ENCODE assay signal across 8 cellular contexts in genomic region chr6:131182991-131183425, GRCh38. TPM values are rescaled to one million over a fixed set of nuclear protein-coding genes. Genes with fewer than 3 reads are reported as not detected.
DNase-seq lines count a peak whose midpoint lies in the region; ATAC-seq, FAIRE-seq and TF ChIP-seq lines count a peak whose summit lies in the region.

No MANE protein-coding gene starts in this region.

- no peak overlapping the region for H3K9ac ChIP-seq in rectal smooth muscle tissue (ENCODE audit: low read length)

- H3K9me3 ChIP-seq in esophagus squamous epithelium: no peaks in the 10 kb centered on the region

- no peak for TF ChIP-seq POLR2A in esophagus squamous epithelium (IDR thresholded peaks at IDR 0.05)

- peak; percentile 69 for FAIRE-seq in TTC549 (lab: Jason Lieb, UNC)

- no peaks in the 10 kb centered on the region for H3K9me3 Mint-ChIP-seq in activated CD8-positive, alpha-beta memory T cell treated with anti-CD3 and anti-CD28 coated beads, Interleukin-2, amount 10 ng/mL, durations not matched to agents 7 days and 5 days (ENCODE audit: low read depth)

- 44 to 45% methylated on average over 5 of the region's 5 CpGs for WGBS in esophagus squamous epithelium, 2 donors

- H3K4me1 Mint-ChIP-seq in activated CD8-positive, alpha-beta memory T cell treated with anti-CD3 and anti-CD28 coated beads, Interleukin-2, amount 10 ng/mL, durations not matched to agents 7 days and 5 days: peaks cover 9% of the 10 kb centered on the region

- H3K27ac Mint-ChIP-seq in activated CD8-positive, alpha-beta memory T cell treated with anti-CD3 and anti-CD28 coated beads, Interleukin-2, amount 10 ng/mL, durations not matched to agents 7 days and 5 days: peak overlapping the region; percentile 97

- H3K36me3 ChIP-seq in esophagus squamous epithelium: peaks cover 0 to 33% (median 0%) of the 10 kb centered on the region in 3 donors
- peaks cover 3% of the 10 kb centered on the region for H3K36me3 ChIP-seq in rectal smooth muscle tissue (ENCODE audit: control insufficient read depth, insufficient read depth, low read length)

- CTCF ChIA-PET in activated CD8-positive, alpha-beta memory T cell treated with anti-CD3 and anti-CD28 coated beads, Interleukin-2, amount 10 ng/mL, durations not matched to agents 7 days and 5 days (lab: Charles Lee): interaction anchor here (0.7 to 4.4 kb wide), 19 partner anchors 9 to 445 kb away, joined by 3 to 46 read pairs (median 4); partner anchors contain the start of gene MED23

- H3K36me3 Mint-ChIP-seq in activated CD8-positive, alpha-beta memory T cell treated with anti-CD3 and anti-CD28 coated beads, Interleukin-2, amount 10 ng/mL, durations not matched to agents 7 days and 5 days: peaks cover 16% of the 10 kb centered on the region

- intact Hi-C loops in esophagus squamous epithelium (cut with DNase I): loop anchor here (10.0 kb wide), 1 partner anchor 352 kb away; no protein-coding TSS in a partner anchor

- no peaks in the 10 kb centered on the region for H3K4me1 ChIP-seq in esophagus squamous epithelium
- H3K4me1 ChIP-seq in rectal smooth muscle tissue (ENCODE audit: control insufficient read depth, insufficient read depth, low read length): no peaks in the 10 kb centered on the region

- TF ChIP-seq CTCF in esophagus squamous epithelium (IDR thresholded peaks at IDR 0.05): peak in 4 of 6 experiments; percentile 17 to 45 (median 28)

- ATAC-seq in activated CD8-positive, alpha-beta memory T cell treated with anti-CD3 and anti-CD28 coated beads, Interleukin-2, amount 10 ng/mL, durations not matched to agents 7 days and 5 days: peak; percentile 92
- ATAC-seq in HG03432 (IDR thresholded peaks at IDR 0.05; ENCODE audit: unreplicated experiment) (peak; percentile 78), HG03571 (IDR thresholded peaks at IDR 0.05; ENCODE audit: unreplicated experiment) (no peak)

- peak overlapping the region; percentile 43 for H3K4me3 Mint-ChIP-seq in activated CD8-positive, alpha-beta memory T cell treated with anti-CD3 and anti-CD28 coated beads, Interleukin-2, amount 10 ng/mL, durations not matched to agents 7 days and 5 days

- H3K27me3 ChIP-seq in esophagus squamous epithelium: no peaks in the 10 kb centered on the region
- no peaks in the 10 kb centered on the region for H3K27me3 ChIP-seq in rectal smooth muscle tissue (ENCODE audit: control insufficient read depth, insufficient read depth, low read length)

- no peaks in the 10 kb centered on the region for H3K27me3 Mint-ChIP-seq in activated CD8-positive, alpha-beta memory T cell treated with anti-CD3 and anti-CD28 coated beads, Interleukin-2, amount 10 ng/mL, durations not matched to agents 7 days and 5 days

- H3K27ac ChIP-seq in esophagus squamous epithelium (no peak overlapping the region), rectal smooth muscle tissue (ENCODE audit: low read depth, low read length) (no peak overlapping the region)

- peak; percentile 54 for DNase-seq in activated CD8-positive, alpha-beta memory T cell treated with anti-CD3 and anti-CD28 coated beads, Interleukin-2, amount 10 ng/mL, durations not matched to agents 7 days and 5 days
- no peak for DNase-seq in activated CD8-positive, alpha-beta memory T cell treated with anti-CD3 and anti-CD28 coated beads, Interleukin-2, amount 50 U/mL, for 4 hours
- no peak for DNase-seq in esophagus squamous epithelium (lab: John Stamatoyannopoulos, UW)
- DNase-seq in COLO668 (lab: John Stamatoyannopoulos, UW; ENCODE audit: unreplicated experiment): no peak

- no peak overlapping the region for H3K4me3 ChIP-seq in esophagus squamous epithelium
- H3K4me3 ChIP-seq in rectal smooth muscle tissue (ENCODE audit: low read length): peak overlapping the region; percentile 24

RNA-seq across cellular contexts. Expression of gene AKAP7, which starts 47.7 kb away (rescaled TPM):
- 10 to 100 TPM in 1 of 2 experiments, 1 to 10 TPM in 1; 7.3 to 10.3 TPM for total RNA-seq in activated CD8-positive, alpha-beta memory T cell treated with anti-CD3 and anti-CD28 coated beads, Interleukin-2, amount 10 ng/mL, durations not matched to agents 7 days and 5 days
- total RNA-seq in esophagus squamous epithelium: 10 to 100 TPM in 1 of 4 donors, 1 to 10 TPM in 3; 2.1 to 11.4 (median 4.4) TPM
